Comparison of ENCODE assay signal across 9 cellular contexts in genomic region chr4:4480685-4481393, GRCh38.
A peak's percentile ranks its signal among the peaks of the same experiment; 100 is the strongest.
DNase-seq lines count a peak whose midpoint lies in the region; FAIRE-seq and TF ChIP-seq lines count a peak whose summit lies in the region.
"Had no signal": no experiment of that assay in that cellular context is flagged by ENCODE, and none has a peak within 500 bp of the region (broad histone marks: within the 10 kb centered on the region; RNA-seq: fewer than 3 reads in every experiment).

No MANE protein-coding gene starts in this region.

- H3K4me3 ChIP-seq in astrocyte of the spinal cord (ENCODE audit: low read depth, low read length): no peak overlapping the region

- peak; percentile 66 for TF ChIP-seq CTCF in astrocyte of the spinal cord (IDR thresholded peaks at IDR 0.05; ENCODE audit: low read depth, low read length)

- FAIRE-seq in HTR-8/SVneo (lab: Jason Lieb, UNC) (no peak), RCC 7860 (lab: Jason Lieb, UNC) (no peak)

- DNase-seq in ACHN (peak; percentile 5), HTR-8/SVneo (ENCODE audit: insufficient read length, low spot score) (peak; percentile 12), astrocyte of the spinal cord (ENCODE audit: low read depth, low spot score) (peak; percentile 56), left kidney (ENCODE audit: low read depth, low spot score) (peak; percentile 21), NCI-H345 (lab: John Stamatoyannopoulos, UW) (no peak), KBM-7 (no peak), NCI-H446 (lab: John Stamatoyannopoulos, UW) (no peak), RCC 7860 (ENCODE audit: low spot score) (no peak)
- DNase-seq: activated T-cell treated with anti-CD3 and anti-CD28 coated beads, Interleukin-2, amount 50 U/mL, for 48 hours had no signal

- in situ Hi-C loops in ACHN (cut with HindIII; ENCODE audit: low pct_ligation_motif_present, low pct_unique_long_range_greater_than_20kb, low sequenced_read_pairs): no loop called here
- in situ Hi-C loops in astrocyte of the spinal cord (cut with HindIII; ENCODE audit: low sequenced_read_pairs): no loop called here
- in situ Hi-C loops in KBM-7 (cut with MboI; ENCODE audit: low pct_unique_long_range_greater_than_20kb, low sequenced_read_pairs): no loop called here

Comparison
In these comparisons a context has a peak if more than half of its experiments do, and no peak if none do; other contexts are left out.
1. DNase-seq: peak in ACHN (single experiment), HTR-8/SVneo (single experiment), astrocyte of the spinal cord (single experiment) and left kidney (single experiment); none in NCI-H345 (single experiment), KBM-7 (single experiment), NCI-H446 (0 of 2) and RCC 7860 (single experiment).